In genomic region chr15:29675791-29676301, GRCh38 we compare ENCODE assay signal across 14 cellular contexts.
DNase-seq lines count a peak whose midpoint lies in the region; ATAC-seq and TF ChIP-seq lines count a peak whose summit lies in the region.
"Had no signal": no experiment of that assay in that cellular context is flagged by ENCODE, and none has a peak within 500 bp of the region (broad histone marks: within the 10 kb centered on the region; RNA-seq: fewer than 3 reads in every experiment).

No MANE protein-coding gene starts in this region.

- no peaks in the 10 kb centered on the region for H3K36me3 ChIP-seq in Panc1 (ENCODE audit: control insufficient read depth, insufficient read depth, low read length)

- H3K9me3 ChIP-seq in Panc1 (ENCODE audit: control insufficient read depth, insufficient read depth, low read depth, low read length): no peaks in the 10 kb centered on the region

- CTCF ChIA-PET in Panc1 (lab: Charles Lee): no interaction called here

- in situ Hi-C loops in Panc1 (cut with HindIII; ENCODE audit: low pct_unique_long_range_greater_than_20kb, low sequenced_read_pairs): no loop called here

- intact Hi-C loops in Panc1 (cut with micrococcal nuclease; ENCODE audit: unreplicated experiment): no loop called here

- peak overlapping the region in 2 of 3 experiments; percentile 33 to 64 for H3K27ac Mint-ChIP-seq in nephron
- H3K27ac Mint-ChIP-seq: activated T-helper 2 cell treated with anti-CD3 and anti-CD28 coated beads, Interferon-gamma antibody, Interleukin-2, Interleukin-4, amounts not matched to agents 10 μg/mL and 5 μg/mL and 100 μg/mL, durations not matched to agents 14 hours and 24 hours and 36 hours had no signal

- no peaks in the 10 kb centered on the region for H3K9me3 Mint-ChIP-seq in nephron
- H3K9me3 Mint-ChIP-seq: activated T-helper 2 cell treated with anti-CD3 and anti-CD28 coated beads, Interferon-gamma antibody, Interleukin-2, Interleukin-4, amounts not matched to agents 10 μg/mL and 5 μg/mL and 100 μg/mL, durations not matched to agents 14 hours and 24 hours and 36 hours had no signal

- H3K27me3 ChIP-seq in Panc1 (ENCODE audit: control insufficient read depth, insufficient read depth, low read length): no peaks in the 10 kb centered on the region

- H3K27ac ChIP-seq in Panc1 (ENCODE audit: low read length): no peak overlapping the region
- H3K27ac ChIP-seq: C4-2B had no signal

- POLR2A ChIA-PET in Panc1 (lab: Charles Lee): interaction anchor here (0.6 kb wide), 1 partner anchor 9 kb away, joined by 3 read pairs; no protein-coding TSS in a partner anchor

- DNase-seq in AG09309 (ENCODE audit: low read depth) (no peak), Panc1 (ENCODE audit: low read depth, low spot score) (no peak), foreskin fibroblast (no peak), 8988T (no peak), pons (ENCODE audit: low spot score) (no peak), AG20443 (ENCODE audit: low spot score) (no peak)
- no peak for DNase-seq in activated naive CD4-positive, alpha-beta T cell treated with anti-CD3 and anti-CD28 coated beads, Interleukin-2, amount 50 U/mL, for 16 hours
- DNase-seq: naive thymus-derived CD4-positive, alpha-beta T cell; NCI-H510A; SIG-M5; stimulated activated naive CD4-positive, alpha-beta T cell had no signal

- peaks cover 54% of the 10 kb centered on the region for H3K27me3 Mint-ChIP-seq in nephron (ENCODE audit: low read depth)

- TF ChIP-seq CTCF in AG09309 (IDR thresholded peaks at IDR 0.05; ENCODE audit: control insufficient read depth, insufficient read depth, low read depth, low read length, missing control alignments) (no peak), Panc1 (IDR thresholded peaks at IDR 0.05) (no peak), foreskin fibroblast (IDR thresholded peaks at IDR 0.05; ENCODE audit: low read depth, low read length) (no peak), nephron (IDR thresholded peaks at IDR 0.05; ENCODE audit: unreplicated experiment in 3 of 3) (no peak)

- ATAC-seq in Panc1: no peak
- ATAC-seq: naive thymus-derived CD4-positive, alpha-beta T cell had no signal

- peaks cover 3% of the 10 kb centered on the region for H3K36me3 Mint-ChIP-seq in nephron (ENCODE audit: low read depth)
- H3K36me3 Mint-ChIP-seq: naive thymus-derived CD4-positive, alpha-beta T cell had no signal

- peak overlapping the region; percentile 51 for H3K4me3 ChIP-seq in AG09309 (ENCODE audit: control insufficient read depth, low read depth, low read length)
- peak overlapping the region; percentile 54 to 64 for H3K4me3 ChIP-seq in Panc1 (ENCODE audit: low read depth in 2 of 2, low read length in 2 of 2)
- H3K4me3 ChIP-seq in foreskin fibroblast (ENCODE audit: low read depth in 1 of 2, low read length in 2 of 2): peak overlapping the region; percentile 58 to 70

- peak overlapping the region; percentile 73 to 81 (median 80) for H3K4me3 Mint-ChIP-seq in nephron
- H3K4me3 Mint-ChIP-seq: naive thymus-derived CD4-positive, alpha-beta T cell had no signal

- peaks cover 10% of the 10 kb centered on the region for H3K4me1 ChIP-seq in Panc1 (ENCODE audit: control insufficient read depth, insufficient read depth, low read length)

- H3K4me1 Mint-ChIP-seq in nephron: peaks cover 22% of the 10 kb centered on the region

- BruUV-seq in Panc1 (replicated peaks; lab: Mats Ljungman, UMichigan): no TSS peak
